Comparison of ENCODE assay signal across 1 cellular context in genomic region chr14:61551419-61551818, GRCh38.
TF ChIP-seq lines count a peak whose summit lies in the region.

No MANE protein-coding gene starts in this region.

TF ChIP-seq in A549, 52 proteins besides CTCF, POLR2A, EP300 and RAD21:
- TF ChIP-seq HOXB13 (CRISPR knock-in tag; IDR thresholded peaks at IDR 0.05; ENCODE audit: low read depth) (0 out of 2 replicates have a peak, but pooled peaks have one; percentile 23), TP53 (CRISPR knock-in tag; IDR thresholded peaks at IDR 0.05) (no peak), FOXS1 (CRISPR knock-in tag; IDR thresholded peaks at IDR 0.05) (no peak), ZFP36 (IDR thresholded peaks at IDR 0.05; ENCODE audit: borderline replicate concordance, partially characterized antibody) (no peak)
- TF ChIP-seq, protein P1, sequence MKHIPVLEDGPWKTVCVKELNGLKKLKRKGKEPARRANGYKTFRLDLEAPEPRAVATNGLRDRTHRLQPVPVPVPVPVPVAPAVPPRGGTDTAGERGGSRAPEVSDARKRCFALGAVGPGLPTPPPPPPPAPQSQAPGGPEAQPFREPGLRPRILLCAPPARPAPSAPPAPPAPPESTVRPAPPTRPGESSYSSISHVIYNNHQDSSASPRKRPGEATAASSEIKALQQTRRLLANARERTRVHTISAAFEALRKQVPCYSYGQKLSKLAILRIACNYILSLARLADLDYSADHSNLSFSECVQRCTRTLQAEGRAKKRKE (CRISPR knock-in tag; IDR thresholded peaks at IDR 0.05; ENCODE audit: low read depth) = 0 out of 2 replicates have a peak, but pooled peaks have one; percentile 16
